1 cellular context compared by ENCODE assay signal in the genomic region with DNA sequence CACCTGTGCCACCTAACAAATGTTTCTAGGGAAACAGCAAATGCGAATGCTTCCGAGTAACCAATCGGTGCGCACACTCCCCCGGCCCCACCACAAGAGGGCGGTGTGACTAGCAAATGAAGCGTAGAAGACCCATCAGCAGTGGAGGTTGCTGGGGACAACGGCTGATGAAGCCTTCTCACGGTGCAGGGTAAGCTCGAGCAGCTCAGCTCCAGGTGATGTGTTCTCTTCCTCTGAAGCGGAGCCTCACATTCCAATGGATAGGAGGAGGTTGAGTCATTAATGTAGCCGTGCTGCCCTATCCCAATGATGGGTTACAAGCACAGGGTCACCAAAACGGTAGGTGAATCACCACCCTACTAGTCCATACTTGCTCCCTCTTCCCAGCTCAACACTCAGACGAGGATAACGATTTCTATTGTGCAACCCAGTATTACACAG.
TF ChIP-seq lines count a peak whose summit lies in the region.

No MANE protein-coding gene starts in this region.

TF ChIP-seq in HepG2, 621 proteins besides CTCF, POLR2A, EP300 and RAD21 (continued from another document):
- TF ChIP-seq REPIN1 (CRISPR knock-in tag; IDR thresholded peaks at IDR 0.05; ENCODE audit: borderline replicate concordance, low read depth) (no peak), PITX1 (CRISPR knock-in tag; IDR thresholded peaks at IDR 0.05) (no peak), NFYB (CRISPR knock-in tag; IDR thresholded peaks at IDR 0.05) (peak; percentile 52; the same call in 1 of the 2 replicates), MEIS1 (CRISPR knock-in tag; IDR thresholded peaks at IDR 0.05; ENCODE audit: borderline replicate concordance) (no peak), DR1 (CRISPR knock-in tag; IDR thresholded peaks at IDR 0.05) (no peak), ZNF543 (CRISPR knock-in tag; IDR thresholded peaks at IDR 0.05) (no peak), SRSF1 (optimal IDR thresholded peaks at IDR 0.05; ENCODE audit: low read depth, low read length) (no peak), FOSL2 (CRISPR knock-in tag; IDR thresholded peaks at IDR 0.05) (0 out of 2 replicates have a peak, but pooled peaks have one; percentile 11), PPARG (CRISPR knock-in tag; conservative IDR thresholded peaks at IDR 0.05) (no peak), HNRNPUL1 (IDR thresholded peaks at IDR 0.05; ENCODE audit: low read depth, low read length) (no peak), HOXA9 (CRISPR knock-in tag; IDR thresholded peaks at IDR 0.05; ENCODE audit: borderline replicate concordance) (no peak), CBX5 (CRISPR knock-in tag; IDR thresholded peaks at IDR 0.05; ENCODE audit: borderline replicate concordance) (0 out of 2 replicates have a peak, but pooled peaks have one; percentile 23), SP1 (IDR thresholded peaks at IDR 0.05) (no peak), SP1 (CRISPR knock-in tag; IDR thresholded peaks at IDR 0.05) (no peak), ZNF761 (CRISPR knock-in tag; conservative IDR thresholded peaks at IDR 0.05) (no peak), ZNF260 (CRISPR knock-in tag; IDR thresholded peaks at IDR 0.05; ENCODE audit: borderline replicate concordance, low read depth) (no peak), CEBPB (IDR thresholded peaks at IDR 0.05; ENCODE audit: borderline replicate concordance, low read depth, low read length) (peak; percentile 28; the same call in 1 of the 2 replicates), REXO4 (CRISPR knock-in tag; IDR thresholded peaks at IDR 0.05; ENCODE audit: borderline replicate concordance) (no peak), ZFY (CRISPR knock-in tag; IDR thresholded peaks at IDR 0.05) (no peak), NFYC (CRISPR knock-in tag; IDR thresholded peaks at IDR 0.05) (peak; percentile 60; the same call in 1 of the 2 replicates), HNRNPLL (IDR thresholded peaks at IDR 0.05; ENCODE audit: low read depth, low read length, poor library complexity, severe bottlenecking) (no peak), MYNN (CRISPR knock-in tag; IDR thresholded peaks at IDR 0.05; ENCODE audit: low read depth) (no peak), ZNF780A (CRISPR knock-in tag; IDR thresholded peaks at IDR 0.05) (peak; percentile 41; the same call in 1 of the 2 replicates), NR2C2 (CRISPR knock-in tag; IDR thresholded peaks at IDR 0.05; ENCODE audit: borderline replicate concordance) (no peak)
- TF ChIP-seq, protein P1, sequence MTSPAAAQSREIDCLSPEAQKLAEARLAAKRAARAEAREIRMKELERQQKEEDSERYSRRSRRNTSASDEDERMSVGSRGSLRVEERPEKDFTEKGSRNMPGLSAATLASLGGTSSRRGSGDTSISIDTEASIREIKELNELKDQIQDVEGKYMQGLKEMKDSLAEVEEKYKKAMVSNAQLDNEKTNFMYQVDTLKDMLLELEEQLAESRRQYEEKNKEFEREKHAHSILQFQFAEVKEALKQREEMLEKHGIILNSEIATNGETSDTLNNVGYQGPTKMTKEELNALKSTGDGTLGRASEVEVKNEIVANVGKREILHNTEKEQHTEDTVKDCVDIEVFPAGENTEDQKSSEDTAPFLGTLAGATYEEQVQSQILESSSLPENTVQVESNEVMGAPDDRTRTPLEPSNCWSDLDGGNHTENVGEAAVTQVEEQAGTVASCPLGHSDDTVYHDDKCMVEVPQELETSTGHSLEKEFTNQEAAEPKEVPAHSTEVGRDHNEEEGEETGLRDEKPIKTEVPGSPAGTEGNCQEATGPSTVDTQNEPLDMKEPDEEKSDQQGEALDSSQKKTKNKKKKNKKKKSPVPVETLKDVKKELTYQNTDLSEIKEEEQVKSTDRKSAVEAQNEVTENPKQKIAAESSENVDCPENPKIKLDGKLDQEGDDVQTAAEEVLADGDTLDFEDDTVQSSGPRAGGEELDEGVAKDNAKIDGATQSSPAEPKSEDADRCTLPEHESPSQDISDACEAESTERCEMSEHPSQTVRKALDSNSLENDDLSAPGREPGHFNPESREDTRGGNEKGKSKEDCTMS (CRISPR knock-in tag; conservative IDR thresholded peaks at IDR 0.05), result no peak
- TF ChIP-seq, protein P2, sequence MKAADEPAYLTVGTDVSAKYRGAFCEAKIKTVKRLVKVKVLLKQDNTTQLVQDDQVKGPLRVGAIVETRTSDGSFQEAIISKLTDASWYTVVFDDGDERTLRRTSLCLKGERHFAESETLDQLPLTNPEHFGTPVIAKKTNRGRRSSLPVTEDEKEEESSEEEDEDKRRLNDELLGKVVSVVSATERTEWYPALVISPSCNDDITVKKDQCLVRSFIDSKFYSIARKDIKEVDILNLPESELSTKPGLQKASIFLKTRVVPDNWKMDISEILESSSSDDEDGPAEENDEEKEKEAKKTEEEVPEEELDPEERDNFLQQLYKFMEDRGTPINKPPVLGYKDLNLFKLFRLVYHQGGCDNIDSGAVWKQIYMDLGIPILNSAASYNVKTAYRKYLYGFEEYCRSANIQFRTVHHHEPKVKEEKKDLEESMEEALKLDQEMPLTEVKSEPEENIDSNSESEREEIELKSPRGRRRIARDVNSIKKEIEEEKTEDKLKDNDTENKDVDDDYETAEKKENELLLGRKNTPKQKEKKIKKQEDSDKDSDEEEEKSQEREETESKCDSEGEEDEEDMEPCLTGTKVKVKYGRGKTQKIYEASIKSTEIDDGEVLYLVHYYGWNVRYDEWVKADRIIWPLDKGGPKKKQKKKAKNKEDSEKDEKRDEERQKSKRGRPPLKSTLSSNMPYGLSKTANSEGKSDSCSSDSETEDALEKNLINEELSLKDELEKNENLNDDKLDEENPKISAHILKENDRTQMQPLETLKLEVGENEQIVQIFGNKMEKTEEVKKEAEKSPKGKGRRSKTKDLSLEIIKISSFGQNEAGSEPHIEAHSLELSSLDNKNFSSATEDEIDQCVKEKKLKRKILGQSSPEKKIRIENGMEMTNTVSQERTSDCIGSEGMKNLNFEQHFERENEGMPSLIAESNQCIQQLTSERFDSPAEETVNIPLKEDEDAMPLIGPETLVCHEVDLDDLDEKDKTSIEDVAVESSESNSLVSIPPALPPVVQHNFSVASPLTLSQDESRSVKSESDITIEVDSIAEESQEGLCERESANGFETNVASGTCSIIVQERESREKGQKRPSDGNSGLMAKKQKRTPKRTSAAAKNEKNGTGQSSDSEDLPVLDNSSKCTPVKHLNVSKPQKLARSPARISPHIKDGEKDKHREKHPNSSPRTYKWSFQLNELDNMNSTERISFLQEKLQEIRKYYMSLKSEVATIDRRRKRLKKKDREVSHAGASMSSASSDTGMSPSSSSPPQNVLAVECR (CRISPR knock-in tag; IDR thresholded peaks at IDR 0.05; ENCODE audit: borderline replicate concordance), result no peak
TF ChIP-seq in HepG2: peak in this region for 25.
